13 cellular contexts compared by ENCODE assay signal in the genomic region with DNA sequence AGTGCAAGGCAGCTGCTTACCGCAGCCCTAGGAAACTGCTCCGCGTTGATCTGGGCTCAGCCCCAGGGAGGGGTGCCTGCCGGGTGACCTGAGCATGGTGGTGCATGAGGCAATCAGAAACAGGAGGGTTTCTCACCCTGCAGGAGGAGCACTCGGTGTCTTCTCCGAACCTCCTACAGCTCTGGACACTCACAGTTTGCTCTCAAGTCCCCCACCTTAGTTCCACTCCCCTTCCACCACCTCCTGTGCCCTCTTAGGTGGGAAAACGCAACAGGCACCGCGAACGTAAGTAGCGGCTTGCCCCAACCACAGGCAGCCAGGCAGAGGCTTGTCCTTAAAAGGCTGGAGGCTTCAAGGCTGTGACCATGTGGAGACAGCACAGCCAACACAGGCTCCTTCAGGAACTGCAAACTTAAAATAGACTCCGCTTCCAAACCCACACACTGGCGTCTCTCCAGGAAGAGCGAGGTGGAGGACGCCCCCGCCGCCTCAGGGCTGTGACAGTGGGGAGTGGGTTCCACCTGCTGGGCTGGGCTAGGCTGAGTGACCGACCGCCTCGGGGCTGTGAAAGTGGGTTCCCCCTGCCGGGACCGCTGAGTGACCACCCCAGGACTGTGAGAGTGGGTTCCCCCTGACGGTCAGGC.
DNase-seq lines count a peak whose midpoint lies in the region; ATAC-seq and TF ChIP-seq lines count a peak whose summit lies in the region.
"Had no signal": no experiment of that assay in that cellular context is flagged by ENCODE, and none has a peak within 500 bp of the region (broad histone marks: within the 10 kb centered on the region; RNA-seq: fewer than 3 reads in every experiment).

No MANE protein-coding gene starts in this region.

- ATAC-seq in activated CD8-positive, alpha-beta T cell treated with anti-CD3 and anti-CD28 coated beads for 36 hours: no peak
- ATAC-seq: stimulated activated naive B cell treated with anti-CD40 and anti-IgM and Interleukin-4, amounts not matched to agents 10 μg/mL and 1 μg/mL and 100 μg/mL, for 72 hours had no signal

- intact Hi-C loops in ovary (cut with DNase I): no loop called here
- intact Hi-C loops in activated CD8-positive, alpha-beta T cell treated with anti-CD3 and anti-CD28 coated beads for 36 hours (cut with micrococcal nuclease): no loop called here

- CTCF ChIA-PET in activated CD8-positive, alpha-beta T cell treated with anti-CD3 and anti-CD28 coated beads for 36 hours (lab: Charles Lee): interaction anchor here (1.2 kb wide), 1 partner anchor 9 kb away, joined by 3 read pairs; no protein-coding TSS in a partner anchor

- POLR2A ChIA-PET in activated CD8-positive, alpha-beta T cell treated with anti-CD3 and anti-CD28 coated beads for 36 hours (lab: Charles Lee): no interaction called here

- H3K27me3 Mint-ChIP-seq in activated CD8-positive, alpha-beta T cell treated with anti-CD3 and anti-CD28 coated beads for 36 hours: no peaks in the 10 kb centered on the region
- H3K27me3 Mint-ChIP-seq: stimulated activated naive B cell treated with anti-CD40 and anti-IgM and Interleukin-4, amounts not matched to agents 10 μg/mL and 1 μg/mL and 100 μg/mL, for 72 hours had no signal

- no peaks in the 10 kb centered on the region for H3K79me2 ChIP-seq in MM.1S (ENCODE audit: low read length)

- no peaks in the 10 kb centered on the region for H3K9me2 ChIP-seq in MM.1S (replicated peaks; ENCODE audit: insufficient read depth, low read length)

- TF ChIP-seq EP300 in ovary (IDR thresholded peaks at IDR 0.05): no peak

- WGBS in ovary, 3 donors: 3 to 8% (median 8%) methylated on average over 23 of the region's 23 CpGs

- H3F3A ChIP-seq in MM.1S (ENCODE audit: insufficient read depth, low read length): no peaks in the 10 kb centered on the region

- H3K36me3 ChIP-seq in cardiac muscle cell: no peaks in the 10 kb centered on the region
- no peaks in the 10 kb centered on the region for H3K36me3 ChIP-seq in ovary
- no peaks in the 10 kb centered on the region for H3K36me3 ChIP-seq in MM.1S (replicated peaks; ENCODE audit: insufficient read depth, low read length)
- H3K36me3 ChIP-seq in effector memory CD4-positive, alpha-beta T cell (ENCODE audit: control insufficient read depth, insufficient read depth, low read length): peaks cover 3% of the 10 kb centered on the region

- no peak for TF ChIP-seq POLR2A in ovary (IDR thresholded peaks at IDR 0.05)

- no peak overlapping the region for H3K4me3 Mint-ChIP-seq in activated CD8-positive, alpha-beta T cell treated with anti-CD3 and anti-CD28 coated beads for 36 hours
- H3K4me3 Mint-ChIP-seq: stimulated activated naive B cell treated with anti-CD40 and anti-IgM and Interleukin-4, amounts not matched to agents 10 μg/mL and 1 μg/mL and 100 μg/mL, for 72 hours had no signal

- no peak for TF ChIP-seq CTCF in cardiac muscle cell (IDR thresholded peaks at IDR 0.05; ENCODE audit: low read depth, low read length)
- no peak for TF ChIP-seq CTCF in ovary (IDR thresholded peaks at IDR 0.05)
- TF ChIP-seq CTCF in activated CD8-positive, alpha-beta T cell treated with anti-CD3 and anti-CD28 coated beads for 36 hours (IDR thresholded peaks at IDR 0.05): no peak
- TF ChIP-seq CTCF in MM.1S (IDR thresholded peaks at IDR 0.05; ENCODE audit: low read length): no peak

- H3K4me1 ChIP-seq in cardiac muscle cell (ENCODE audit: low read depth) (no peaks in the 10 kb centered on the region), ovary (ENCODE audit: insufficient read depth) (peaks cover 14% of the 10 kb centered on the region), MM.1S (ENCODE audit: low read length) (no peaks in the 10 kb centered on the region)
- no peaks in the 10 kb centered on the region for H3K4me1 ChIP-seq in effector memory CD4-positive, alpha-beta T cell (ENCODE audit: control insufficient read depth, insufficient read depth, low read length, poor library complexity, severe bottlenecking)

- H3K9ac ChIP-seq in MM.1S (ENCODE audit: low read length): no peak overlapping the region

- no peak overlapping the region for H2AFZ ChIP-seq in MM.1S (ENCODE audit: low read length)

- no peaks in the 10 kb centered on the region for H4K20me1 ChIP-seq in MM.1S (ENCODE audit: insufficient read depth, low read length)

- no peaks in the 10 kb centered on the region for H3K4me1 Mint-ChIP-seq in activated CD8-positive, alpha-beta T cell treated with anti-CD3 and anti-CD28 coated beads for 36 hours (ENCODE audit: low read depth)
- H3K4me1 Mint-ChIP-seq: stimulated activated naive B cell treated with anti-CD40 and anti-IgM and Interleukin-4, amounts not matched to agents 10 μg/mL and 1 μg/mL and 100 μg/mL, for 72 hours had no signal

- H3K27ac Mint-ChIP-seq in activated CD8-positive, alpha-beta T cell treated with anti-CD3 and anti-CD28 coated beads for 36 hours: no peak overlapping the region
- H3K27ac Mint-ChIP-seq: stimulated activated naive B cell treated with anti-CD40 and anti-IgM and Interleukin-4, amounts not matched to agents 10 μg/mL and 1 μg/mL and 100 μg/mL, for 72 hours had no signal

- H3K4me3 ChIP-seq in cardiac muscle cell (no peak overlapping the region), ovary (no peak overlapping the region), MM.1S (ENCODE audit: low read length) (no peak overlapping the region)
- no peak overlapping the region for H3K4me3 ChIP-seq in effector memory CD4-positive, alpha-beta T cell (ENCODE audit: insufficient read depth, low read depth, low read length, poor library complexity, severe bottlenecking)

- H3K9me3 Mint-ChIP-seq in activated CD8-positive, alpha-beta T cell treated with anti-CD3 and anti-CD28 coated beads for 36 hours: no peaks in the 10 kb centered on the region
- H3K9me3 Mint-ChIP-seq: stimulated activated naive B cell treated with anti-CD40 and anti-IgM and Interleukin-4, amounts not matched to agents 10 μg/mL and 1 μg/mL and 100 μg/mL, for 72 hours had no signal

- DNase-seq in AG08395 (ENCODE audit: low spot score): peak; percentile 42
- DNase-seq in cardiac muscle cell (ENCODE audit: low read depth in 1 of 2, low spot score in 1 of 2): peak; percentile 23 to 45
- peak; percentile 45 to 73 (median 63) for DNase-seq in ovary
- DNase-seq in activated CD8-positive, alpha-beta T cell treated with anti-CD3 and anti-CD28 coated beads for 36 hours: no peak
- no peak for DNase-seq in RKO (ENCODE audit: low spot score)
- DNase-seq in MM.1S: no peak
- DNase-seq in effector memory CD4-positive, alpha-beta T cell: no peak
- DNase-seq: activated CD4-positive, alpha-beta T cell treated with anti-CD3 and anti-CD28 coated beads for 4 hours; activated effector memory CD4-positive, alpha-beta T cell treated with anti-CD3 and anti-CD28 coated beads, Interleukin-2, amount 50 U/mL, for 16 hours; NCI-H748 treated with DMSO at 0.1 percent for 48 hours; stimulated activated naive B cell treated with anti-CD40 and anti-IgM and Interleukin-4, amounts not matched to agents 10 μg/mL and 1 μg/mL and 100 μg/mL, for 72 hours; SW 1271 had no signal

- no peak overlapping the region for H3K4me2 ChIP-seq in MM.1S (ENCODE audit: low read depth, low read length)

- H3K27ac ChIP-seq in angular gyrus (ENCODE audit: low read depth, low read length) (peak overlapping the region; percentile 33), cardiac muscle cell (peak overlapping the region; percentile 87), ovary (peak overlapping the region; percentile 68 to 74), MM.1S (ENCODE audit: low read length) (no peak overlapping the region)
- no peak overlapping the region for H3K27ac ChIP-seq in effector memory CD4-positive, alpha-beta T cell (ENCODE audit: insufficient read depth, low read length, poor library complexity, severe bottlenecking)

- no peaks in the 10 kb centered on the region for H3K36me3 Mint-ChIP-seq in activated CD8-positive, alpha-beta T cell treated with anti-CD3 and anti-CD28 coated beads for 36 hours (ENCODE audit: low read depth)

- H3K9me3 ChIP-seq in cardiac muscle cell (ENCODE audit: low read depth): no peaks in the 10 kb centered on the region
- no peaks in the 10 kb centered on the region for H3K9me3 ChIP-seq in ovary
- H3K9me3 ChIP-seq in MM.1S (replicated peaks; ENCODE audit: insufficient read depth, low read length): no peaks in the 10 kb centered on the region
- H3K9me3 ChIP-seq in effector memory CD4-positive, alpha-beta T cell (ENCODE audit: control insufficient read depth, low read length): no peaks in the 10 kb centered on the region

- H3K27me3 ChIP-seq in cardiac muscle cell (no peaks in the 10 kb centered on the region), ovary (no peaks in the 10 kb centered on the region), MM.1S (replicated peaks; ENCODE audit: insufficient read depth, low read length) (no peaks in the 10 kb centered on the region)
- no peaks in the 10 kb centered on the region for H3K27me3 ChIP-seq in effector memory CD4-positive, alpha-beta T cell (replicated peaks; ENCODE audit: control insufficient read depth, insufficient read depth, low read length, poor library complexity, severe bottlenecking)

Comparison
In these comparisons a context has a peak if more than half of its experiments do, and no peak if none do; other contexts are left out.
1. DNase-seq: peak in AG08395 (single experiment), cardiac muscle cell (2 of 2) and ovary (5 of 5); none in activated CD8-positive, alpha-beta T cell treated with anti-CD3 and anti-CD28 coated beads for 36 hours (single experiment), RKO (single experiment), MM.1S (single experiment) and effector memory CD4-positive, alpha-beta T cell (0 of 3).
2. H3K27ac ChIP-seq: peak in angular gyrus (single experiment), cardiac muscle cell (single experiment) and ovary (2 of 2); none in MM.1S (single experiment) and effector memory CD4-positive, alpha-beta T cell (single experiment).